In the genomic region with DNA sequence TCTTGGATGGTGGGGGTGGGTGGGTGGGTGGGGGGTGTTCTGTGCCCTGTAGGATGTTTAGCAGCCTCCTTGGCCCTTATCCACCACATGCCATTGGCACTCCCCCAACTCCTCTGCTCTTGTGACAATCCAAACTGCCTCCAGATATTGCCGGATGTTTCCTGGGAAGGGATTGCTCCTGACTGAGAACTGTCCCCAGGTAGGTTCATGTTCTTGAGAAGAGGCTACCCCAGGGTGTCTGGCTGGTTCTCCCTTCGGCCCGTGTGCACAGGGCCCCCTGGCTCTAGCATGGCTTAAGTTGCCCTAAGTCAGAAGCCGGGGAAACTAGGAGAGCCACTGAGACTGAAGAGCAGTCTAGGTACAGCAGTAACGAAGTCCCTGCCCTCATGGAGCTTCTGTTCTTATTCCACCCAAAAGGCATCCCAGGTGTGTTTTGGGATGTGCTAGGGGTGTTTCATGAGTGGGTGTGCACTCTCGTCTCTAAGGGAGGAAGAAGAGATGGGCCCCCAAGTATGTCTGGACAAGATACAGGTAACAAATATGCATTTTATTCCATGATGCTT, we compare ENCODE assay signal across 9 cellular contexts. TPM values are rescaled to one million over a fixed set of nuclear protein-coding genes. Genes with fewer than 3 reads are reported as not detected.
DNase-seq lines count a peak whose midpoint lies in the region; ATAC-seq and TF ChIP-seq lines count a peak whose summit lies in the region.
"Had no signal": no experiment of that assay in that cellular context is flagged by ENCODE, and none has a peak within 500 bp of the region (broad histone marks: within the 10 kb centered on the region; RNA-seq: fewer than 3 reads in every experiment).

No MANE protein-coding gene starts in this region.

- 52 to 61% methylated on average over 6 of the region's 6 CpGs for WGBS in heart right ventricle, 2 donors

- no peak for TF ChIP-seq CTCF in VCaP (conservative IDR thresholded peaks at IDR 0.05)
- no peak for TF ChIP-seq CTCF in heart right ventricle (IDR thresholded peaks at IDR 0.05)

- ATAC-seq in heart right ventricle: peak in 6 of 8 donors; percentile 6 to 40 (median 24)
- ATAC-seq in GM19395 (IDR thresholded peaks at IDR 0.05; ENCODE audit: unreplicated experiment): no peak
- ATAC-seq in GM19035 (IDR thresholded peaks at IDR 0.05; ENCODE audit: unreplicated experiment): no peak

- peak; percentile 38 for DNase-seq in DMS 273 treated with DMSO at 0.1 percent for 48 hours (lab: John Stamatoyannopoulos, UW)
- DNase-seq in heart right ventricle: peak; percentile 38 to 51
- no peak for DNase-seq in OCI-M1 (lab: John Stamatoyannopoulos, UW)
- DNase-seq in CD4-positive, alpha-beta memory T cell: no peak
- DNase-seq: CD4-positive, CD25-positive, alpha-beta regulatory T cell had no signal

- H3K27me3 Mint-ChIP-seq in CD4-positive, alpha-beta memory T cell: peaks cover 1 to 2% of the 10 kb centered on the region in 2 donors

- no peak overlapping the region for H3K4me3 Mint-ChIP-seq in CD4-positive, alpha-beta memory T cell
- H3K4me3 Mint-ChIP-seq: CD4-positive, CD25-positive, alpha-beta regulatory T cell had no signal

- H3K27ac ChIP-seq in VCaP (peak overlapping the region; percentile 47), heart right ventricle (peak overlapping the region; percentile 71 to 96 (median 88)), skin epidermis (peak overlapping the region in 12 of 21 experiments; percentile 3 to 76 (median 55))
- H3K27ac ChIP-seq in CD4-positive, alpha-beta memory T cell (ENCODE audit: low read depth, low read length): no peak overlapping the region

- no peaks in the 10 kb centered on the region for H3K27me3 ChIP-seq in heart right ventricle
- no peaks in the 10 kb centered on the region for H3K27me3 ChIP-seq in CD4-positive, alpha-beta memory T cell (ENCODE audit: insufficient read depth, low read length)

- H3K4me3 ChIP-seq in heart right ventricle: no peak overlapping the region
- no peak overlapping the region for H3K4me3 ChIP-seq in skin epidermis
- no peak overlapping the region for H3K4me3 ChIP-seq in CD4-positive, alpha-beta memory T cell (ENCODE audit: low read length in 2 of 2)

- H3K4me1 ChIP-seq in heart right ventricle: peaks cover 8 to 60% (median 33%) of the 10 kb centered on the region in 9 donors
- H3K4me1 ChIP-seq in CD4-positive, alpha-beta memory T cell (ENCODE audit: insufficient read depth, low read length): no peaks in the 10 kb centered on the region

- no peaks in the 10 kb centered on the region for H3K36me3 ChIP-seq in heart right ventricle
- H3K36me3 ChIP-seq in CD4-positive, alpha-beta memory T cell (ENCODE audit: insufficient read depth, low read length): no peaks in the 10 kb centered on the region

- intact Hi-C loops in heart right ventricle (cut with DNase I): loop anchor here in 1 of 10 donors (5.0 kb wide), 1 partner anchor 83 kb away; no protein-coding TSS in a partner anchor
- intact Hi-C loops in CD4-positive, alpha-beta memory T cell (cut with micrococcal nuclease): no loop called here

- no peaks in the 10 kb centered on the region for H3K9me3 Mint-ChIP-seq in CD4-positive, alpha-beta memory T cell
- H3K9me3 Mint-ChIP-seq: CD4-positive, CD25-positive, alpha-beta regulatory T cell had no signal

- H3K4me1 Mint-ChIP-seq in CD4-positive, alpha-beta memory T cell: peaks cover 0 to 2% (median 0%) of the 10 kb centered on the region in 4 donors
- H3K4me1 Mint-ChIP-seq: CD4-positive, CD25-positive, alpha-beta regulatory T cell had no signal

- POLR2A ChIA-PET in CD4-positive, alpha-beta memory T cell (lab: Charles Lee; ENCODE audit: partially characterized antibody): no interaction called here

- peak overlapping the region in 1 of 7 donors; percentile 52 for H3K27ac Mint-ChIP-seq in CD4-positive, alpha-beta memory T cell

- CTCF ChIA-PET in CD4-positive, alpha-beta memory T cell (lab: Charles Lee; ENCODE audit: partially characterized antibody): no interaction called here

- no peaks in the 10 kb centered on the region for H3K36me3 Mint-ChIP-seq in CD4-positive, alpha-beta memory T cell
- H3K36me3 Mint-ChIP-seq: CD4-positive, CD25-positive, alpha-beta regulatory T cell had no signal

- no peaks in the 10 kb centered on the region for H3K9me3 ChIP-seq in heart right ventricle
- no peaks in the 10 kb centered on the region for H3K9me3 ChIP-seq in CD4-positive, alpha-beta memory T cell (ENCODE audit: control insufficient read depth in 1 of 2, low read length in 2 of 2)

RNA-seq across cellular contexts. Expression of a gene that starts 19.8 kb away (rescaled TPM):
- total RNA-seq in heart right ventricle: 100 to 1,000 TPM in 5 of 10 donors, 10 to 100 TPM in 5; 85.3 to 109 (median 100) TPM
- polyA plus RNA-seq in heart right ventricle: 10 to 100 TPM; 22.8 to 35.1 TPM
- 100 to 1,000 TPM; 127 to 130 TPM for total RNA-seq in CD4-positive, alpha-beta memory T cell
- 10 to 100 TPM; 58.5 to 98.6 TPM for polyA plus RNA-seq in CD4-positive, alpha-beta memory T cell

RNA-seq across cellular contexts. Expression of a gene that starts 48.5 kb away (rescaled TPM):
- total RNA-seq in heart right ventricle: 100 to 1,000 TPM; 277 to 364 (median 325) TPM
- 100 to 1,000 TPM; 176 to 225 TPM for polyA plus RNA-seq in heart right ventricle
- 100 to 1,000 TPM; 221 to 222 TPM for total RNA-seq in CD4-positive, alpha-beta memory T cell
- 10 to 100 TPM in 1 of 2 donors, 1 to 10 TPM in 1; 4.1 to 68.3 TPM for polyA plus RNA-seq in CD4-positive, alpha-beta memory T cell

RNA-seq across cellular contexts. Expression of a gene that starts 55.1 kb away (rescaled TPM):
- 10 to 100 TPM; 41.6 to 62.6 (median 48.4) TPM for total RNA-seq in heart right ventricle
- polyA plus RNA-seq in heart right ventricle: 10 to 100 TPM; 33.6 to 73.8 TPM
- 10 to 100 TPM; 51.8 to 56.4 TPM for total RNA-seq in CD4-positive, alpha-beta memory T cell
- 100 to 1,000 TPM; 107 to 190 TPM for polyA plus RNA-seq in CD4-positive, alpha-beta memory T cell

Comparison
In these comparisons a context has a peak if more than half of its experiments do, and no peak if none do; other contexts are left out.
1. DNase-seq: peak in DMS 273 treated with DMSO at 0.1 percent for 48 hours (single experiment) and heart right ventricle (2 of 2); none in OCI-M1 (single experiment) and CD4-positive, alpha-beta memory T cell (0 of 5).
2. ATAC-seq: peak in heart right ventricle (6 of 8); none in GM19395 (single experiment) and GM19035 (single experiment).